In genomic region chr4:166546009-166546408, GRCh38 we compare ENCODE assay signal across 21 cellular contexts.
DNase-seq lines count a peak whose midpoint lies in the region; ATAC-seq, FAIRE-seq and TF ChIP-seq lines count a peak whose summit lies in the region.
"Had no signal": no experiment of that assay in that cellular context is flagged by ENCODE, and none has a peak within 500 bp of the region (broad histone marks: within the 10 kb centered on the region; RNA-seq: fewer than 3 reads in every experiment).

No MANE protein-coding gene starts in this region.

- H4K91ac ChIP-seq in H1 (replicated peaks; ENCODE audit: insufficient read length, low read length), result no peak overlapping the region

- no peak for FAIRE-seq in H1 (lab: Jason Lieb, UNC)
- FAIRE-seq: A204.1, D721Med, G401.6, GM12891, GM18507 had no signal

- H3K4me3 ChIP-seq in H1 (ENCODE audit: extremely low read depth in 1 of 4, insufficient read depth in 2 of 4, low read depth in 3 of 4, low read length in 4 of 4), result no peak overlapping the region
- H3K4me3 ChIP-seq in endodermal cell (ENCODE audit: low read length), result no peak overlapping the region
- H3K4me3 ChIP-seq: BLaER1 had no signal

- no peak overlapping the region for H3K14ac ChIP-seq in H1 (ENCODE audit: insufficient read length)

- H2BK5ac ChIP-seq in H1 (ENCODE audit: low read depth, low read length), result no peak overlapping the region

- no peak overlapping the region for H3K23ac ChIP-seq in H1 (ENCODE audit: insufficient read length)

- no peaks in the 10 kb centered on the region for H3K27me3 ChIP-seq in H1 (replicated peaks in 1 of 4; ENCODE audit: control insufficient read depth in 3 of 4, extremely low read depth in 1 of 4, insufficient read depth in 3 of 4, low read length in 3 of 4)
- no peaks in the 10 kb centered on the region for H3K27me3 ChIP-seq in endodermal cell (ENCODE audit: control insufficient read depth, insufficient read depth, low read length, poor library complexity, severe bottlenecking)
- H3K27me3 ChIP-seq: BE2C, BLaER1 had no signal

- H3K27me3 Mint-ChIP-seq in stimulated activated memory B cell treated with anti-CD40 and anti-IgM and Interleukin-4, amounts not matched to agents 10 μg/mL and 1 μg/mL and 100 μg/mL, for 72 hours, result no peaks in the 10 kb centered on the region
- H3K27me3 Mint-ChIP-seq in endodermal cell (ENCODE audit: insufficient read depth), result no peaks in the 10 kb centered on the region
- H3K27me3 Mint-ChIP-seq: CD4-positive, alpha-beta T cell had no signal

- H3K27ac Mint-ChIP-seq in stimulated activated memory B cell treated with anti-CD40 and anti-IgM and Interleukin-4, amounts not matched to agents 10 μg/mL and 1 μg/mL and 100 μg/mL, for 72 hours, result no peak overlapping the region
- H3K27ac Mint-ChIP-seq in endodermal cell, result no peak overlapping the region
- H3K27ac Mint-ChIP-seq: CD4-positive, alpha-beta T cell; CD8-positive, alpha-beta T cell had no signal

- no peak overlapping the region for H2BK120ac ChIP-seq in H1 (replicated peaks; ENCODE audit: low read depth, low read length)

- DNase-seq in H1 (ENCODE audit: low read depth in 1 of 2, low spot score in 2 of 2), result no peak
- DNase-seq in endodermal cell, result no peak
- DNase-seq: 8988T; ACHN; BE2C; C1 segment of cervical spinal cord; Caco-2; Calu3; CD4-positive, alpha-beta T cell; CD8-positive, alpha-beta T cell; DMS79 treated with DMSO at 0.1 percent for 48 hours; GF-D8 had no signal

- POLR2A ChIA-PET in H1 (lab: Charles Lee; ENCODE audit: partially characterized antibody), result no interaction called here

- no peaks in the 10 kb centered on the region for H3K4me1 ChIP-seq in H1 (replicated peaks in 1 of 4; ENCODE audit: control insufficient read depth in 3 of 4, insufficient read depth in 4 of 4, low read length in 3 of 4)
- H3K4me1 ChIP-seq in endodermal cell (ENCODE audit: control insufficient read depth, insufficient read depth, low read length), result no peaks in the 10 kb centered on the region
- H3K4me1 ChIP-seq: BE2C, BLaER1, Caco-2 had no signal

- no peak for TF ChIP-seq POLR2A in H1 (IDR thresholded peaks at IDR 0.05; ENCODE audit: control extremely low read depth in 1 of 2, low read depth in 2 of 2, low read length in 2 of 2)

- no peak overlapping the region for H3K4me3 Mint-ChIP-seq in stimulated activated memory B cell treated with anti-CD40 and anti-IgM and Interleukin-4, amounts not matched to agents 10 μg/mL and 1 μg/mL and 100 μg/mL, for 72 hours
- H3K4me3 Mint-ChIP-seq in endodermal cell, result no peak overlapping the region
- H3K4me3 Mint-ChIP-seq: CD4-positive, alpha-beta T cell; CD8-positive, alpha-beta T cell had no signal

- no peak overlapping the region for H2AK5ac ChIP-seq in H1 (ENCODE audit: low read depth, low read length)

- H3K9ac ChIP-seq in H1 (replicated peaks in 1 of 4; ENCODE audit: extremely low read depth in 1 of 4, low read depth in 3 of 4, low read length in 3 of 4), result no peak overlapping the region
- H3K9ac ChIP-seq in endodermal cell (ENCODE audit: extremely low read depth, low read length, poor library complexity, severe bottlenecking), result no peak overlapping the region
- H3K9ac ChIP-seq: BLaER1 had no signal

- no peak overlapping the region for H3K56ac ChIP-seq in H1 (replicated peaks; ENCODE audit: insufficient read length, low read depth, low read length)

- no peaks in the 10 kb centered on the region for H3K4me1 Mint-ChIP-seq in stimulated activated memory B cell treated with anti-CD40 and anti-IgM and Interleukin-4, amounts not matched to agents 10 μg/mL and 1 μg/mL and 100 μg/mL, for 72 hours
- H3K4me1 Mint-ChIP-seq in endodermal cell, result no peaks in the 10 kb centered on the region

- CTCF ChIA-PET in H1 (lab: Charles Lee; ENCODE audit: partially characterized antibody), result no interaction called here

- no peak overlapping the region for H2BK15ac ChIP-seq in H1 (ENCODE audit: low read length)

- H2BK20ac ChIP-seq in H1 (ENCODE audit: low read length), result no peak overlapping the region

- no peak overlapping the region for H3K4ac ChIP-seq in H1 (replicated peaks; ENCODE audit: insufficient read length, low read depth, low read length)

- H3K79me2 ChIP-seq in H1 (ENCODE audit: control insufficient read depth in 1 of 2, insufficient read depth in 2 of 2, low read length in 2 of 2), result no peaks in the 10 kb centered on the region

- 93% methylated on average over 6 of the region's 6 CpGs; no CpG with 5 or more reads in 1 of the 2 experiments for WGBS in H1 (ENCODE audit: extremely low coverage in 1 of 2, insufficient coverage in 1 of 2, insufficient read length in 1 of 2, insufficient replicate concordance in 2 of 2, low coverage in 1 of 2, low lambda C conversion rate in 2 of 2, missing lambda C conversion rate in 1 of 2), 2 experiments
- WGBS in endodermal cell (ENCODE audit: insufficient coverage in 1 of 2, insufficient read length in 1 of 2), 2 experiments, result 88 to 100% methylated on average over 2 to 6 of the region's 6 CpGs

- no peak overlapping the region for H4K5ac ChIP-seq in H1 (ENCODE audit: insufficient read length, low read depth, low read length)

- H3K27ac ChIP-seq in H1 (ENCODE audit: low read depth, low read length) (no peak overlapping the region), endodermal cell (ENCODE audit: low read depth, low read length) (no peak overlapping the region)
- H3K27ac ChIP-seq: BLaER1 had no signal

- H3K36me3 Mint-ChIP-seq in stimulated activated memory B cell treated with anti-CD40 and anti-IgM and Interleukin-4, amounts not matched to agents 10 μg/mL and 1 μg/mL and 100 μg/mL, for 72 hours, result no peaks in the 10 kb centered on the region
- no peaks in the 10 kb centered on the region for H3K36me3 Mint-ChIP-seq in endodermal cell (ENCODE audit: low read depth)
- H3K36me3 Mint-ChIP-seq: CD8-positive, alpha-beta T cell had no signal

- H3K36me3 ChIP-seq in H1 (ENCODE audit: control insufficient read depth in 2 of 4, insufficient read depth in 4 of 4, low read length in 3 of 4) (no peaks in the 10 kb centered on the region), endodermal cell (ENCODE audit: control insufficient read depth, insufficient read depth, low read length) (no peaks in the 10 kb centered on the region)
- H3K36me3 ChIP-seq: BE2C, BLaER1 had no signal

- H2AFZ ChIP-seq in H1 (ENCODE audit: low read length), result peak overlapping the region; percentile 58; the same call in 1 of the 2 replicates

- peaks cover 5% of the 10 kb centered on the region for H3K9me3 Mint-ChIP-seq in stimulated activated memory B cell treated with anti-CD40 and anti-IgM and Interleukin-4, amounts not matched to agents 10 μg/mL and 1 μg/mL and 100 μg/mL, for 72 hours
- no peaks in the 10 kb centered on the region for H3K9me3 Mint-ChIP-seq in endodermal cell

- TF ChIP-seq CTCF in H1 (IDR thresholded peaks at IDR 0.05; ENCODE audit: control extremely low read depth in 1 of 3, insufficient read depth in 1 of 3, low read depth in 1 of 3, low read length in 3 of 3) (no peak), endodermal cell (conservative IDR thresholded peaks at IDR 0.05) (no peak)

- H3K18ac ChIP-seq in H1 (ENCODE audit: extremely low read depth, low read length), result no peak overlapping the region

- no peaks in the 10 kb centered on the region for H3K79me1 ChIP-seq in H1 (ENCODE audit: low read depth, low read length)

- H4K20me1 ChIP-seq in H1 (replicated peaks in 1 of 2; ENCODE audit: control insufficient read depth in 1 of 2, insufficient read depth in 2 of 2, low read length in 2 of 2), result no peaks in the 10 kb centered on the region
- H4K20me1 ChIP-seq: BLaER1 had no signal

- ATAC-seq in stimulated activated memory B cell treated with anti-CD40 and anti-IgM and Interleukin-4, amounts not matched to agents 10 μg/mL and 1 μg/mL and 100 μg/mL, for 72 hours, result peak; percentile 36
- no peak for ATAC-seq in GM18498 (IDR thresholded peaks at IDR 0.05; ENCODE audit: unreplicated experiment)
- no peak for ATAC-seq in HG02798 (IDR thresholded peaks at IDR 0.05; ENCODE audit: poor library complexity, unreplicated experiment)
- ATAC-seq: CD8-positive, alpha-beta T cell had no signal

- no peak overlapping the region for H3K4me2 ChIP-seq in H1 (ENCODE audit: insufficient read depth in 1 of 2, low read depth in 2 of 2, low read length in 2 of 2)
- H3K4me2 ChIP-seq: BLaER1 had no signal

- no peak for TF ChIP-seq EP300 in H1 (IDR thresholded peaks at IDR 0.05; ENCODE audit: borderline replicate concordance in 1 of 2, low read depth in 2 of 2, low read length in 2 of 2)

- TF ChIP-seq RAD21 in H1 (IDR thresholded peaks at IDR 0.05 in 1 of 2, conservative IDR thresholded peaks at IDR 0.05 in 1 of 2; ENCODE audit: low read depth in 2 of 2, low read length in 2 of 2), result no peak

- no peak overlapping the region for H2BK12ac ChIP-seq in H1 (ENCODE audit: low read depth, low read length)

- no peaks in the 10 kb centered on the region for H3K9me3 ChIP-seq in H1 (ENCODE audit: insufficient read depth in 2 of 2, low read depth in 1 of 2, low read length in 1 of 2)
- H3K9me3 ChIP-seq in endodermal cell (ENCODE audit: control insufficient read depth, low read length), result no peaks in the 10 kb centered on the region
- H3K9me3 ChIP-seq: BE2C, BLaER1, Caco-2 had no signal

- no peak overlapping the region for H4K8ac ChIP-seq in H1 (ENCODE audit: extremely low read depth, insufficient read depth, low read length)

- H3K23me2 ChIP-seq in H1 (ENCODE audit: low read depth, low read length), result no peaks in the 10 kb centered on the region

TF ChIP-seq in H1, 55 proteins besides CTCF, POLR2A, EP300 and RAD21:
- TF ChIP-seq USF2 (IDR thresholded peaks at IDR 0.05; ENCODE audit: low read length) (no peak), ZNF274 (IDR thresholded peaks at IDR 0.05; ENCODE audit: borderline replicate concordance, extremely low read depth, low read length) (no peak), TAF7 (optimal IDR thresholded peaks at IDR 0.05; ENCODE audit: borderline replicate concordance, low read depth, low read length) (no peak)
